8 cellular contexts compared by ENCODE assay signal in the genomic region with DNA sequence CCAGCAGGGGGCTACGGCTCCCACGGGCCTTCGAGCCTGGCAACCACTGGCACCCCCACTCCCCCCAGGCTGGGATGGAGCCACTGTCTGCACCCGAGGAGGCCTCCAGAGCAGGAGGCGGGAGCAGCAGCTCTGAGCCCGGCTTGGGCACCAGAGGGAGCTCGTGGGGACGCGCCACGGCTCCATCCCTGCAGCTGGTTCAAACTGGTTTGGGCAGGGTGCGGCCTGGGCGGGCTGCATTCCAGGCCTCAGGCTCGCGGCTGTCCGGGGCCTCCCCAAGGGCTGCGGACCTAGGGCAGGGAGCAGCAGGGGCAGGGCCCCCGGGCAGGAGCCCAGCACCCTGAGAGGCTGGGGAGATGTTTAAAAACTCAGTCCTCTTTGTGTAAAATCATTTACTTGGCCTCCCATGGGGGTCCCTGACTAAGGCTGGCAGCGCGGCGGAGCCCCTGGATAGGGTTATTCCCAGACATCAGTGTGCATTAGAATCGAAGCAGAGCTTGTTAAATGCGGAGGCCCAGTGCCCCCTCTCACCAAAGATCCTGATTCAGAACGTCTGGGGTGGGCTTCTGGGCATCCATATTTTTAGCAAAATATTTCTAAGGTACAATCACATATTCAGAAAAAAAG. TPM values are rescaled to one million over a fixed set of nuclear protein-coding genes. Genes with fewer than 3 reads are reported as not detected.
DNase-seq lines count a peak whose midpoint lies in the region; ATAC-seq and TF ChIP-seq lines count a peak whose summit lies in the region.

No MANE protein-coding gene starts in this region.

- H3K4me1 ChIP-seq in Caco-2 (peaks cover 47% of the 10 kb centered on the region), esophagus muscularis mucosa (peaks cover 29 to 43% (median 38%) of the 10 kb centered on the region in 4 donors)

- peak; percentile 58 for ATAC-seq in GM19455 (IDR thresholded peaks at IDR 0.05; ENCODE audit: unreplicated experiment)
- peak; percentile 72 to 76 for ATAC-seq in activated T-cell treated with anti-CD3 and anti-CD28 coated beads, Interleukin-2, amount 50 U/mL, for 4 hours
- ATAC-seq in naive B cell (ENCODE audit: low read depth in 2 of 2), result peak; percentile 53
- ATAC-seq in stimulated activated effector memory CD8-positive, alpha-beta T cell treated with anti-CD3 and anti-CD28 coated beads, Interleukin-12 subunit alpha, Interleukin-12 subunit beta, amount 100 ng/mL, for 72 hours, result peak; percentile 80

- peak; percentile 100 for DNase-seq in Caco-2
- peak; percentile 99 for DNase-seq in HS-5 (ENCODE audit: low read depth)
- DNase-seq in OCI-M1 (lab: John Stamatoyannopoulos, UW), result peak; percentile 95
- peak; percentile 70 for DNase-seq in activated T-cell treated with anti-CD3 and anti-CD28 coated beads, Interleukin-2, amount 50 U/mL, for 4 hours
- DNase-seq in esophagus muscularis mucosa (ENCODE audit: extremely low spot score), result peak; percentile 94
- DNase-seq in naive B cell, result peak; percentile 62
- peak; percentile 66 to 89 for DNase-seq in stimulated activated effector memory CD8-positive, alpha-beta T cell treated with anti-CD3 and anti-CD28 coated beads, Interleukin-12 subunit alpha, Interleukin-12 subunit beta, amount 100 ng/mL, for 72 hours (ENCODE audit: low spot score in 2 of 2)

- H3K4me3 Mint-ChIP-seq in Caco-2 (ENCODE audit: unreplicated experiment) (peak overlapping the region; percentile 74), naive B cell (peak overlapping the region in 5 of 8 donors; percentile 26 to 67 (median 37))
- H3K4me3 Mint-ChIP-seq in activated T-cell treated with anti-CD3 and anti-CD28 coated beads, Interleukin-2, amount 50 U/mL, for 4 hours, result no peak overlapping the region
- peak overlapping the region; percentile 10 for H3K4me3 Mint-ChIP-seq in stimulated activated effector memory CD8-positive, alpha-beta T cell treated with anti-CD3 and anti-CD28 coated beads, Interleukin-12 subunit alpha, Interleukin-12 subunit beta, amount 100 ng/mL, for 72 hours

- peak overlapping the region; percentile 73 to 84 (median 80) for H3K27ac ChIP-seq in esophagus muscularis mucosa (replicated peaks in 1 of 4)

- no peaks in the 10 kb centered on the region for H3K27me3 ChIP-seq in Caco-2 (replicated peaks; ENCODE audit: control insufficient read depth, insufficient read depth, low read length)
- H3K27me3 ChIP-seq in esophagus muscularis mucosa, result no peaks in the 10 kb centered on the region

- TF ChIP-seq CTCF in Caco-2 (IDR thresholded peaks at IDR 0.05; ENCODE audit: insufficient read depth in 1 of 2, low read depth in 1 of 2, low read length in 1 of 2, severe bottlenecking in 1 of 2, unreplicated experiment in 1 of 2), result peak; percentile 97 to 100
- TF ChIP-seq CTCF in esophagus muscularis mucosa (IDR thresholded peaks at IDR 0.05), result peak; percentile 83 to 86 (median 83)

- POLR2A ChIA-PET in Caco-2 (lab: Charles Lee), result interaction anchor here (0.5 to 3.8 kb wide), 16 partner anchors 10 to 614 kb away, joined by 3 to 21 read pairs (median 4); partner anchors contain the start of genes ADNP, DPM1, MOCS3 and PARD6B

- no peak for TF ChIP-seq POLR2A in esophagus muscularis mucosa (IDR thresholded peaks at IDR 0.05; ENCODE audit: low read depth)

- TF ChIP-seq EP300 in esophagus muscularis mucosa (IDR thresholded peaks at IDR 0.05), result no peak

- H3K27me3 Mint-ChIP-seq in Caco-2 (ENCODE audit: insufficient read depth, unreplicated experiment) (no peaks in the 10 kb centered on the region), naive B cell (no peaks in the 10 kb centered on the region)
- no peaks in the 10 kb centered on the region for H3K27me3 Mint-ChIP-seq in activated T-cell treated with anti-CD3 and anti-CD28 coated beads, Interleukin-2, amount 50 U/mL, for 4 hours (ENCODE audit: low read depth)

- H3K36me3 ChIP-seq in Caco-2 (ENCODE audit: control insufficient read depth, insufficient read depth, low read length) (no peaks in the 10 kb centered on the region), esophagus muscularis mucosa (no peaks in the 10 kb centered on the region)

- intact Hi-C loops in Caco-2 (cut with micrococcal nuclease; ENCODE audit: unreplicated experiment) (loop anchor here (1.0 to 5.0 kb wide), 4 partner anchors 67 to 517 kb away; partner anchors contain the start of genes DPM1 and MOCS3), esophagus muscularis mucosa (cut with DNase I) (no loop called here)

- H3K4me3 ChIP-seq in Caco-2 (ENCODE audit: low read depth, low read length), result no peak overlapping the region
- H3K4me3 ChIP-seq in esophagus muscularis mucosa, result peak overlapping the region; percentile 24 to 49 (median 36)

- H3K27ac Mint-ChIP-seq in Caco-2 (ENCODE audit: unreplicated experiment) (peak overlapping the region; percentile 99), naive B cell (peak overlapping the region in 3 of 6 donors; percentile 41 to 57 (median 54))
- H3K27ac Mint-ChIP-seq in stimulated activated effector memory CD8-positive, alpha-beta T cell treated with anti-CD3 and anti-CD28 coated beads, Interleukin-12 subunit alpha, Interleukin-12 subunit beta, amount 100 ng/mL, for 72 hours, result peak overlapping the region; percentile 85

- H3K9me3 Mint-ChIP-seq in Caco-2 (ENCODE audit: unreplicated experiment) (no peaks in the 10 kb centered on the region), naive B cell (no peaks in the 10 kb centered on the region)
- no peaks in the 10 kb centered on the region for H3K9me3 Mint-ChIP-seq in activated T-cell treated with anti-CD3 and anti-CD28 coated beads, Interleukin-2, amount 50 U/mL, for 4 hours
- H3K9me3 Mint-ChIP-seq in stimulated activated effector memory CD8-positive, alpha-beta T cell treated with anti-CD3 and anti-CD28 coated beads, Interleukin-12 subunit alpha, Interleukin-12 subunit beta, amount 100 ng/mL, for 72 hours, result no peaks in the 10 kb centered on the region

- H3K9me3 ChIP-seq in Caco-2, result no peaks in the 10 kb centered on the region
- H3K9me3 ChIP-seq in esophagus muscularis mucosa, result no peaks in the 10 kb centered on the region

- H3K36me3 Mint-ChIP-seq in Caco-2 (ENCODE audit: insufficient read depth, unreplicated experiment) (peaks cover 23% of the 10 kb centered on the region), naive B cell (no peaks in the 10 kb centered on the region)
- H3K36me3 Mint-ChIP-seq in activated T-cell treated with anti-CD3 and anti-CD28 coated beads, Interleukin-2, amount 50 U/mL, for 4 hours (ENCODE audit: insufficient read depth), result no peaks in the 10 kb centered on the region
- H3K36me3 Mint-ChIP-seq in stimulated activated effector memory CD8-positive, alpha-beta T cell treated with anti-CD3 and anti-CD28 coated beads, Interleukin-12 subunit alpha, Interleukin-12 subunit beta, amount 100 ng/mL, for 72 hours, result no peaks in the 10 kb centered on the region

- CTCF ChIA-PET in Caco-2 (lab: Charles Lee), result interaction anchor here (0.5 to 5.2 kb wide), 48 partner anchors 8 to 680 kb away, joined by 3 to 119 read pairs (median 4); partner anchors contain the start of genes ADNP, CEBPB, DPM1 and MOCS3

- WGBS in esophagus muscularis mucosa, result 13% methylated on average over 11 of the region's 23 CpGs

- no TSS peak for BruUV-seq in Caco-2 (replicated peaks; lab: Mats Ljungman, UMichigan)

- H3K4me1 Mint-ChIP-seq in Caco-2 (ENCODE audit: low read depth, unreplicated experiment), result peaks cover 62% of the 10 kb centered on the region
- peaks cover 13% of the 10 kb centered on the region for H3K4me1 Mint-ChIP-seq in activated T-cell treated with anti-CD3 and anti-CD28 coated beads, Interleukin-2, amount 50 U/mL, for 4 hours (ENCODE audit: low read depth)
- peaks cover 11 to 36% (median 12%) of the 10 kb centered on the region in 3 donors for H3K4me1 Mint-ChIP-seq in naive B cell
- no peaks in the 10 kb centered on the region for H3K4me1 Mint-ChIP-seq in stimulated activated effector memory CD8-positive, alpha-beta T cell treated with anti-CD3 and anti-CD28 coated beads, Interleukin-12 subunit alpha, Interleukin-12 subunit beta, amount 100 ng/mL, for 72 hours

RNA-seq across cellular contexts. Expression of gene BCAS4, which starts 4.1 kb away (rescaled TPM):
- total RNA-seq in Caco-2 (2022) (23.1 and 29.9 TPM in 2 replicates), esophagus muscularis mucosa (1 to 10 TPM; 3.1 to 5.4 (median 4.5) TPM)
- total RNA-seq in activated T-cell treated with anti-CD3 and anti-CD28 coated beads, Interleukin-2, amount 50 U/mL, for 4 hours, result 10 to 100 TPM; 10.2 to 13.6 (median 12.7) TPM
- 10 to 100 TPM; 62.1 to 82.2 (median 70.3) TPM for polyA plus RNA-seq in naive B cell (ENCODE audit: low read depth in 6 of 6)

RNA-seq across cellular contexts. Expression of gene PARD6B, which starts 59.4 kb away (rescaled TPM):
- total RNA-seq in Caco-2 (2022) (153 and 156 TPM in 2 replicates), esophagus muscularis mucosa (1 to 10 TPM in 3 of 4 donors, under 1 TPM in 1; 0.99 to 4.2 (median 2.8) TPM)
- 1 to 10 TPM; 6.8 to 9.4 (median 8.4) TPM for total RNA-seq in activated T-cell treated with anti-CD3 and anti-CD28 coated beads, Interleukin-2, amount 50 U/mL, for 4 hours
- 1 to 10 TPM in 1 of 6 donors, under 1 TPM in 5; 0.08 to 1.6 (median 0.73) TPM for polyA plus RNA-seq in naive B cell (ENCODE audit: low read depth in 6 of 6)

Comparison
In these comparisons a context has a peak if more than half of its experiments do, and no peak if none do; other contexts are left out.
1. RNA of gene PARD6B, which starts 59.4 kb away (total RNA-seq): 153 to 156 TPM in Caco-2; 6.8 to 9.4 TPM in activated T-cell treated with anti-CD3 and anti-CD28 coated beads, Interleukin-2, amount 50 U/mL, for 4 hours and 0.99 to 4.2 TPM in esophagus muscularis mucosa; every median in the first group is over 10 times any median in the second.
2. Peak in every context shown above with its lines, with median percentiles within 50 percentile points of each other: DNase-seq and ATAC-seq.